Comparison of ENCODE assay signal across 8 cellular contexts in the genomic region with DNA sequence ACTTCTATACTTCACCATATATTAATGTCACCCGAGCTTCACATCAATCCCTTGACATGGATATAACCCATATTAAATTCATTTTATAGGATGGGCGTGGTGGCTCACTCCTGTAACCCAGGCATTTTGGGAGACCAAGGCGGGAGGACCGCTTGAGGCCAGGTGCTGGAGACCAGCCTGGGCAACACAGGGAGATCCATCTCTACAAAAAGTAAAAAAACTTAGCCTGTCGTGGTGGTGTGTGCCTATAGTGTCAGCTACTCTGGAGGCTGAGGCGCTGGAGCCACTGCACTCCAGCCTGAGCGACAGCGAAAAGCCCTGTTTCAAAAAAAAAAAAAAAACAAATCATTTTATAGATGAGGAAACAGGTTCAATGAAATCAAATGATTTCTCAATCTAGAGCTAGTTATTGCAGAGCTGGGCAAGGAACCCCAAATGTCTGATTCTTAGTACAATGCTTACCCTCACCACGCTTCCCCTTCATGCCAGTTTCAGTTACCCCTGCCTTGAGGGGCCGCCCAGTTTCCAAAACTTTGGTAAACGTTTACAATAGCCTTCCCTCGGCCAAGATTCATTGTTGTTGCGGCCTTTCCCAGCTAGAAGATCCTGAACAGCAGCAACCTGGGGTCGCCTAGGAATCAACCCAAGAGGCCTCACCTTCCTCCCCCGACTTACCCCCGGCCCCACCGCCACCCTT. TPM values are rescaled to one million over a fixed set of nuclear protein-coding genes. Genes with fewer than 3 reads are reported as not detected.
A peak's percentile ranks its signal among the peaks of the same experiment; 100 is the strongest.
DNase-seq lines count a peak whose midpoint lies in the region; ATAC-seq, FAIRE-seq and TF ChIP-seq lines count a peak whose summit lies in the region.

No MANE protein-coding gene starts in this region.

- peak overlapping the region; percentile 68 for H2BK120ac ChIP-seq in mesendoderm (ENCODE audit: low read depth, low read length)

- H2BK5ac ChIP-seq in mesendoderm (ENCODE audit: low read length) = peak overlapping the region; percentile 93

- H3K23ac ChIP-seq in mesendoderm (ENCODE audit: low read length) = peak overlapping the region; percentile 66

- H3K79me1 ChIP-seq in mesendoderm (ENCODE audit: low read length) = peaks cover 10% of the 10 kb centered on the region

- TSS peak; percentile 74 for BruUV-seq in K562 (replicated peaks; lab: Mats Ljungman, UMichigan)

- H4K8ac ChIP-seq in mesendoderm (ENCODE audit: low read depth, low read length) = peak overlapping the region; percentile 90

- intact Hi-C loops in K562 (cut with micrococcal nuclease) = no loop called here

- H4K5ac ChIP-seq in mesendoderm (ENCODE audit: low read length) = no peak overlapping the region

- H3K36me3 ChIP-seq in K562 (ENCODE audit: control insufficient read depth, insufficient read depth, low read length) = peaks cover 42% of the 10 kb centered on the region
- peaks cover 7% of the 10 kb centered on the region for H3K36me3 ChIP-seq in mesendoderm (ENCODE audit: control insufficient read depth, insufficient read depth, low read length)

- H3K4me1 ChIP-seq in K562 (replicated peaks in 1 of 2; ENCODE audit: control insufficient read depth in 2 of 2, insufficient read depth in 2 of 2, low read length in 2 of 2) (peaks cover 9 to 14% of the 10 kb centered on the region in 2 experiments; a peak in 4 of 5 replicates), mesendoderm (ENCODE audit: control insufficient read depth, low read depth, low read length) (peaks cover 2% of the 10 kb centered on the region)

- H3K4me3 ChIP-seq in K562 = peak overlapping the region; percentile 78
- H3K4me3 ChIP-seq in mesendoderm (ENCODE audit: low read length) = peak overlapping the region; percentile 94

- TF ChIP-seq EP300 in K562 (IDR thresholded peaks at IDR 0.05; ENCODE audit: low read length) = no peak

- no peak for TF ChIP-seq POLR2A in K562 (conservative IDR thresholded peaks at IDR 0.05)

- peak overlapping the region; percentile 98 to 100 for H3K9ac ChIP-seq in K562 (ENCODE audit: insufficient read depth in 1 of 2, low read depth in 2 of 2, low read length in 2 of 2)
- H3K9ac ChIP-seq in mesendoderm (ENCODE audit: low read length) = peak overlapping the region; percentile 99

- in situ Hi-C loops in K562 (cut with MboI) = no loop called here

- H3K18ac ChIP-seq in mesendoderm (ENCODE audit: low read length) = peak overlapping the region; percentile 97

- FAIRE-seq in K562 (lab: Jason Lieb, UNC) = no peak

- ATAC-seq in HG03039 (IDR thresholded peaks at IDR 0.05; ENCODE audit: unreplicated experiment) (peak; percentile 7), K562 (peak; percentile 7)

- no peak for TF ChIP-seq RAD21 in K562 (CRISPR knock-in tag; conservative IDR thresholded peaks at IDR 0.05 in 1 of 2, IDR thresholded peaks at IDR 0.05 in 1 of 2)

- H3K9me3 ChIP-seq in K562 (replicated peaks; ENCODE audit: control insufficient read depth, insufficient read depth, low read depth, low read length) = no peaks in the 10 kb centered on the region

- H3K9me1 ChIP-seq in K562 (ENCODE audit: control insufficient read depth, insufficient read depth, low read length) = no peaks in the 10 kb centered on the region

- WGBS in K562 (ENCODE audit: insufficient coverage, low coverage, missing lambda C conversion rate) = 7% methylated on average over 17 of the region's 17 CpGs
- WGBS in mesendoderm (ENCODE audit: extremely low coverage, insufficient coverage, low lambda C conversion rate) = 100% methylated on average over 1 of the region's 17 CpGs

- no peak overlapping the region for H2BK15ac ChIP-seq in mesendoderm (replicated peaks; ENCODE audit: low read depth)

- peak overlapping the region; percentile 99 for H3K4ac ChIP-seq in mesendoderm (ENCODE audit: low read depth, low read length)

- DNase-seq in K562 (ENCODE audit: extremely low read depth in 1 of 4, low spot score in 3 of 4) (no peak), mesendoderm (no peak), NOMO-1 (lab: John Stamatoyannopoulos, UW; ENCODE audit: unreplicated experiment in 2 of 2) (no peak), kidney tubule cell (ENCODE audit: low spot score) (no peak), HK-2 (ENCODE audit: unreplicated experiment) (no peak), H4 (ENCODE audit: low spot score) (no peak)

- TF ChIP-seq CTCF in 22Rv1 (IDR thresholded peaks at IDR 0.05) (no peak), K562 (IDR thresholded peaks at IDR 0.05 in 2 of 3, conservative IDR thresholded peaks at IDR 0.05 in 1 of 3; ENCODE audit: insufficient read depth in 2 of 3, low read depth in 1 of 3, low read length in 3 of 3) (no peak)

- peak overlapping the region; percentile 98 for H3K56ac ChIP-seq in mesendoderm (ENCODE audit: low read length)

- H2AK5ac ChIP-seq in mesendoderm (ENCODE audit: low read length) = peak overlapping the region; percentile 90

- no peaks in the 10 kb centered on the region for H4K20me1 ChIP-seq in K562 (replicated peaks; ENCODE audit: control insufficient read depth, insufficient read depth, low read length)

- POLR2A ChIA-PET in K562 (lab: Yijun Ruan, JAX) = interaction anchor here (0.7 to 3.2 kb wide), 8 partner anchors 8 to 28 kb away, joined by 3 to 11 read pairs (median 4); a partner anchor contains a TSS

- H3K79me2 ChIP-seq in K562 (ENCODE audit: control insufficient read depth, insufficient read depth, low read length) (peaks cover 46% of the 10 kb centered on the region), mesendoderm (ENCODE audit: control insufficient read depth, insufficient read depth, low read length) (peaks cover 23% of the 10 kb centered on the region)

- H3K27ac ChIP-seq in 22Rv1 = peak overlapping the region; percentile 89
- H3K27ac ChIP-seq in K562 (ENCODE audit: extremely low read depth, low read depth, low read length) = peak overlapping the region; percentile 94
- peak overlapping the region; percentile 54 for H3K27ac ChIP-seq in mesendoderm (ENCODE audit: low read depth, low read length)

- H2AFZ ChIP-seq in K562 (ENCODE audit: low read depth, low read length) = peak overlapping the region; percentile 99; the same call in 1 of the 2 replicates

- CTCF ChIA-PET in K562 (lab: Yijun Ruan, JAX; ENCODE audit: low intra/inter-chr PET ratio) = no interaction called here

- H3K4me2 ChIP-seq in K562 (ENCODE audit: insufficient read depth, low read length) = peak overlapping the region; percentile 97
- peak overlapping the region; percentile 96 for H3K4me2 ChIP-seq in mesendoderm (ENCODE audit: low read length)

- H3K27me3 ChIP-seq in K562 (ENCODE audit: control insufficient read depth in 2 of 2, insufficient read depth in 2 of 2, low read length in 2 of 2) (no peaks in the 10 kb centered on the region), mesendoderm (ENCODE audit: insufficient read depth, low read length, poor library complexity) (no peaks in the 10 kb centered on the region)

RNA-seq across cellular contexts. Expression of a gene that starts 0.8 kb away (rescaled TPM):
- 49.0 and 108 TPM in 2 replicates for total RNA-seq in K562 (2011; cell fraction: chromatin; rRNA removed; ENCODE audit: low replicate concordance)
- total RNA-seq in K562 (2011; cell fraction: nucleolus; rRNA removed) = 166 and 172 TPM in 2 replicates
- total RNA-seq in K562 (2011; cell fraction: nucleoplasm; rRNA removed) = 110 and 115 TPM in 2 replicates
- total RNA-seq in K562 (2014; rRNA removed) (279 and 297 TPM in 2 replicates), K562 (2014; rRNA removed; fragmentation: Illumina TruSeq; extraction: Trizol) (204 and 223 TPM in 2 replicates), K562 (2015; rRNA removed; fragmentation: Illumina TruSeq; extraction: Trizol) (210 and 212 TPM in 2 replicates), K562 (2021) (198 and 218 TPM in 2 replicates)
- polyA plus RNA-seq in K562 (2011; rRNA removed) (273 and 285 TPM in 2 replicates), K562 (2014; fragmentation: Illumina TruSeq; extraction: Trizol) (194 and 201 TPM in 2 replicates), K562 (2014; fragmentation: Nextera tagmentation; extraction: Ambion mirVana) (1,000 to 10,000 TPM; 1,679 to 1,870 TPM), K562 (2014; rRNA removed) (249 and 269 TPM in 2 replicates)
- polyA plus RNA-seq in K562 (2011; cell fraction: cytosol; rRNA removed) = 421 and 454 TPM in 2 replicates
- 100 and 125 TPM in 2 replicates for polyA plus RNA-seq in K562 (2011; cell fraction: nucleus; rRNA removed)
- 194 and 217 TPM in 2 replicates for polyA plus RNA-seq in K562 (2012)
- polyA minus RNA-seq in K562 (2011; rRNA and poly(A)+ RNA removed) = 242 and 304 TPM in 2 replicates
- polyA minus RNA-seq in K562 (2011; cell fraction: cytosol; rRNA and poly(A)+ RNA removed) = 130 and 188 TPM in 2 replicates
- 61.7 and 82.4 TPM in 2 replicates for polyA minus RNA-seq in K562 (2011; cell fraction: nucleus; rRNA and poly(A)+ RNA removed)
- polyA plus RNA-seq in mesendoderm (2013, experiment 1 of 2) = 202 TPM
- polyA plus RNA-seq in mesendoderm (2013, experiment 2 of 2) = 203 TPM
- total RNA-seq in H4 (2014; rRNA removed; shearing (Covaris generic)) = 444 and 478 TPM in 2 replicates

RNA-seq across cellular contexts. Expression of a gene that starts 8.1 kb away (rescaled TPM):
- not detected in 2 replicates for total RNA-seq in K562 (2011; cell fraction: chromatin; rRNA removed; ENCODE audit: low replicate concordance)
- total RNA-seq in K562 (2011; cell fraction: nucleolus; rRNA removed) = 0.17 TPM in 1 of 2 replicates, not detected in the other
- not detected in 2 replicates for total RNA-seq in K562 (2011; cell fraction: nucleoplasm; rRNA removed)
- total RNA-seq in K562 (2014; rRNA removed) (not detected in 2 replicates), K562 (2014; rRNA removed; fragmentation: Illumina TruSeq; extraction: Trizol) (not detected in 2 replicates), K562 (2015; rRNA removed; fragmentation: Illumina TruSeq; extraction: Trizol) (not detected in 2 replicates), K562 (2021) (not detected in 2 replicates)
- polyA plus RNA-seq in K562 (2011; rRNA removed) (not detected in 2 replicates), K562 (2014; fragmentation: Illumina TruSeq; extraction: Trizol) (not detected in 2 replicates), K562 (2014; fragmentation: Nextera tagmentation; extraction: Ambion mirVana) (not detected), K562 (2014; rRNA removed) (not detected in 2 replicates)
- polyA plus RNA-seq in K562 (2011; cell fraction: cytosol; rRNA removed) = 0.06 TPM in 1 of 2 replicates, not detected in the other
- not detected in 2 replicates for polyA plus RNA-seq in K562 (2011; cell fraction: nucleus; rRNA removed)
- polyA plus RNA-seq in K562 (2012) = not detected in 2 replicates
- polyA minus RNA-seq in K562 (2011; rRNA and poly(A)+ RNA removed) = not detected in 2 replicates
- not detected in 2 replicates for polyA minus RNA-seq in K562 (2011; cell fraction: cytosol; rRNA and poly(A)+ RNA removed)
- not detected in 2 replicates for polyA minus RNA-seq in K562 (2011; cell fraction: nucleus; rRNA and poly(A)+ RNA removed)
- not detected for polyA plus RNA-seq in mesendoderm (2013, experiment 1 of 2)
- not detected for polyA plus RNA-seq in mesendoderm (2013, experiment 2 of 2)
- not detected in 2 replicates for total RNA-seq in H4 (2014; rRNA removed; shearing (Covaris generic))

RNA-seq across cellular contexts. Expression of a gene that starts 23.4 kb away (rescaled TPM):
- 31.5 and 72.4 TPM in 2 replicates for total RNA-seq in K562 (2011; cell fraction: chromatin; rRNA removed; ENCODE audit: low replicate concordance)
- total RNA-seq in K562 (2011; cell fraction: nucleolus; rRNA removed) = 45.5 and 46.5 TPM in 2 replicates
- 33.9 and 37.3 TPM in 2 replicates for total RNA-seq in K562 (2011; cell fraction: nucleoplasm; rRNA removed)
- total RNA-seq in K562 (2014; rRNA removed) = 4.9 and 6.6 TPM in 2 replicates
- 2.4 and 3.0 TPM in 2 replicates for total RNA-seq in K562 (2014; rRNA removed; fragmentation: Illumina TruSeq; extraction: Trizol)
- total RNA-seq in K562 (2015; rRNA removed; fragmentation: Illumina TruSeq; extraction: Trizol) = 3.6 and 4.0 TPM in 2 replicates
- 11.1 and 12.8 TPM in 2 replicates for total RNA-seq in K562 (2021)
- 6.5 and 11.1 TPM in 2 replicates for polyA plus RNA-seq in K562 (2011; rRNA removed)
- polyA plus RNA-seq in K562 (2011; cell fraction: cytosol; rRNA removed) = 10.1 and 17.2 TPM in 2 replicates
- polyA plus RNA-seq in K562 (2011; cell fraction: nucleus; rRNA removed) = 66.1 and 112 TPM in 2 replicates
- polyA plus RNA-seq in K562 (2012) = 7.5 and 9.6 TPM in 2 replicates
- 8.1 and 9.2 TPM in 2 replicates for polyA plus RNA-seq in K562 (2014; fragmentation: Illumina TruSeq; extraction: Trizol)
- polyA plus RNA-seq in K562 (2014; fragmentation: Nextera tagmentation; extraction: Ambion mirVana) = under 1 TPM; 0.04 to 0.10 TPM
- polyA plus RNA-seq in K562 (2014; rRNA removed) = 15.5 and 16.2 TPM in 2 replicates
- 3.6 and 5.3 TPM in 2 replicates for polyA minus RNA-seq in K562 (2011; rRNA and poly(A)+ RNA removed)
- polyA minus RNA-seq in K562 (2011; cell fraction: cytosol; rRNA and poly(A)+ RNA removed) = 4.9 and 7.6 TPM in 2 replicates
- polyA minus RNA-seq in K562 (2011; cell fraction: nucleus; rRNA and poly(A)+ RNA removed) = 8.7 and 10.5 TPM in 2 replicates
- 11.2 TPM for polyA plus RNA-seq in mesendoderm (2013, experiment 1 of 2)
- polyA plus RNA-seq in mesendoderm (2013, experiment 2 of 2) = 10.8 TPM
- total RNA-seq in H4 (2014; rRNA removed; shearing (Covaris generic)) = 2.9 and 3.3 TPM in 2 replicates

RNA-seq across cellular contexts. Expression of a gene that starts 24.0 kb away (rescaled TPM):
- 17.1 and 22.1 TPM in 2 replicates for total RNA-seq in K562 (2011; cell fraction: chromatin; rRNA removed; ENCODE audit: low replicate concordance)
- 11.1 and 12.5 TPM in 2 replicates for total RNA-seq in K562 (2011; cell fraction: nucleolus; rRNA removed)
- 12.4 and 13.6 TPM in 2 replicates for total RNA-seq in K562 (2011; cell fraction: nucleoplasm; rRNA removed)
- total RNA-seq in K562 (2014; rRNA removed) (17.0 and 18.7 TPM in 2 replicates), K562 (2014; rRNA removed; fragmentation: Illumina TruSeq; extraction: Trizol) (11.1 and 12.9 TPM in 2 replicates), K562 (2015; rRNA removed; fragmentation: Illumina TruSeq; extraction: Trizol) (11.8 and 14.8 TPM in 2 replicates), K562 (2021) (15.9 and 16.1 TPM in 2 replicates)
- polyA plus RNA-seq in K562 (2011; rRNA removed) (20.4 and 23.1 TPM in 2 replicates), K562 (2014; fragmentation: Illumina TruSeq; extraction: Trizol) (22.0 and 26.3 TPM in 2 replicates), K562 (2014; fragmentation: Nextera tagmentation; extraction: Ambion mirVana) (1 to 10 TPM; 2.2 to 3.0 TPM), K562 (2014; rRNA removed) (22.4 and 24.3 TPM in 2 replicates)
- 24.5 and 29.4 TPM in 2 replicates for polyA plus RNA-seq in K562 (2011; cell fraction: cytosol; rRNA removed)
- 21.8 and 24.5 TPM in 2 replicates for polyA plus RNA-seq in K562 (2011; cell fraction: nucleus; rRNA removed)
- 11.8 and 23.7 TPM in 2 replicates for polyA plus RNA-seq in K562 (2012)
- polyA minus RNA-seq in K562 (2011; rRNA and poly(A)+ RNA removed) = 28.0 and 29.8 TPM in 2 replicates
- polyA minus RNA-seq in K562 (2011; cell fraction: cytosol; rRNA and poly(A)+ RNA removed) = 9.7 and 11.8 TPM in 2 replicates
- polyA minus RNA-seq in K562 (2011; cell fraction: nucleus; rRNA and poly(A)+ RNA removed) = 5.3 and 7.0 TPM in 2 replicates
- 3.1 TPM for polyA plus RNA-seq in mesendoderm (2013, experiment 1 of 2)
- polyA plus RNA-seq in mesendoderm (2013, experiment 2 of 2) = 3.5 TPM
- 6.9 and 15.1 TPM in 2 replicates for total RNA-seq in H4 (2014; rRNA removed; shearing (Covaris generic))

RNA-seq across cellular contexts. Expression of a gene that starts 51.6 kb away (rescaled TPM):
- total RNA-seq in K562 (2011; cell fraction: chromatin; rRNA removed; ENCODE audit: low replicate concordance) = 12.8 and 18.9 TPM in 2 replicates
- total RNA-seq in K562 (2011; cell fraction: nucleolus; rRNA removed) = 9.2 and 10.0 TPM in 2 replicates
- total RNA-seq in K562 (2011; cell fraction: nucleoplasm; rRNA removed) = 10.9 and 18.6 TPM in 2 replicates
- total RNA-seq in K562 (2014; rRNA removed) = 3.3 and 5.3 TPM in 2 replicates
- 3.1 and 3.2 TPM in 2 replicates for total RNA-seq in K562 (2014; rRNA removed; fragmentation: Illumina TruSeq; extraction: Trizol)
- total RNA-seq in K562 (2015; rRNA removed; fragmentation: Illumina TruSeq; extraction: Trizol) = 1.5 and 1.8 TPM in 2 replicates
- total RNA-seq in K562 (2021) = 2.9 and 4.3 TPM in 2 replicates
- 4.7 and 6.4 TPM in 2 replicates for polyA plus RNA-seq in K562 (2011; rRNA removed)
- 3.5 and 5.2 TPM in 2 replicates for polyA plus RNA-seq in K562 (2011; cell fraction: cytosol; rRNA removed)
- 7.3 and 10.0 TPM in 2 replicates for polyA plus RNA-seq in K562 (2011; cell fraction: nucleus; rRNA removed)
- 3.0 and 13.8 TPM in 2 replicates for polyA plus RNA-seq in K562 (2012)
- polyA plus RNA-seq in K562 (2014; fragmentation: Illumina TruSeq; extraction: Trizol) = 2.3 and 2.8 TPM in 2 replicates
- 1 to 10 TPM in 1 of 2 experiments, under 1 TPM in 1; 0.73 to 1.6 TPM for polyA plus RNA-seq in K562 (2014; fragmentation: Nextera tagmentation; extraction: Ambion mirVana)
- polyA plus RNA-seq in K562 (2014; rRNA removed) = 2.0 and 2.2 TPM in 2 replicates
- polyA minus RNA-seq in K562 (2011; rRNA and poly(A)+ RNA removed) = 10.0 and 10.6 TPM in 2 replicates
- polyA minus RNA-seq in K562 (2011; cell fraction: cytosol; rRNA and poly(A)+ RNA removed) = 3.7 and 4.5 TPM in 2 replicates
- 4.7 and 9.6 TPM in 2 replicates for polyA minus RNA-seq in K562 (2011; cell fraction: nucleus; rRNA and poly(A)+ RNA removed)
- 15.9 TPM for polyA plus RNA-seq in mesendoderm (2013, experiment 1 of 2)
- polyA plus RNA-seq in mesendoderm (2013, experiment 2 of 2) = 17.6 TPM
- total RNA-seq in H4 (2014; rRNA removed; shearing (Covaris generic)) = 24.7 and 25.9 TPM in 2 replicates
